ENCODE assay signal across 7 cellular contexts in the genomic region with DNA sequence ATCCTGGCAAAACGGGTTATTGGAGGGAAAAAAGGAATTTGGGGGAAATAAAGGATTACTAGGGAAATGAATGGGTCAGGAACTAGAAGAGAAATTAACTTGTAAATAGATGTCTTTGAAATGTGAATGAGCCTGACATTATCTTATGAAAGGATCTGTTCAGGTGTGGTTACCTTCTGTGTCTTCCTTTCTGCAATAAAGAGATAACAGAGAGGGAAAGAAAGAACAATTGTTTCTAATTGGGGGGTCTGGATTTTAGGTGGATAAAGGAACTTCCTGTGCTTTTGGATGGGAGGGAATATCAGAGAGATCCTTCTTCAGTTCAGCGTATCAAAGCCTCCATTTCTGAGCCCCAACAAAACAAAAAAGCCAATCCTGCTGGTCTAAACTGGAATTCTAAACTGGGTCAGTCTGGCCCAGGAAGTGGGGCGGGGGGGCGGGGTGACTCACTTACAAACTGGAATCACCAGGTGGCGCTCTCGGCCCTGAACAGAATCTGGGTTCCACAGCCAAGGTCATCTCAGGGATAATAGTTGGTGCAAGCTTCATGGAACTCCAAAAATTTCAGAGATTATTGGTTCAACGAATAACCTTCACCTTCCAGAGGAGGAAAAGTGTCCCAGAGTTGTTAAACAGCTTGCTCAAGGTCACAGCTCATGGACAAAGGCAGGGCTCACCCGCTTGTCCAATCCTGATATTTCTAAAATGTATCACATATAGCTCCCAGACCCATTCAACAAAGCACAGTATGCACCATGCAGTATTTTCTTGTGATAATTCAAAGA. TPM values are rescaled to one million over a fixed set of nuclear protein-coding genes. Genes with fewer than 3 reads are reported as not detected.
DNase-seq lines count a peak whose midpoint lies in the region; ATAC-seq, FAIRE-seq and TF ChIP-seq lines count a peak whose summit lies in the region.

No MANE protein-coding gene starts in this region.

- peak; percentile 60 for FAIRE-seq in GM12892 (lab: Jason Lieb, UNC)

- DNase-seq in GM12892 (ENCODE audit: insufficient read length) (peak; percentile 72), NOMO-1 (lab: John Stamatoyannopoulos, UW; ENCODE audit: unreplicated experiment in 2 of 2) (peak; percentile 17 to 25), epithelial cell of proximal tubule (ENCODE audit: low read depth) (no peak), midbrain (lab: John Stamatoyannopoulos, UW) (peak; percentile 85)
- peak; percentile 61 for DNase-seq in activated CD8-positive, alpha-beta memory T cell treated with anti-CD3 and anti-CD28 coated beads, Interleukin-2, amount 50 U/mL, for 4 hours
- DNase-seq in stimulated activated CD8-positive, alpha-beta memory T cell treated with anti-CD3 and anti-CD28 coated beads, Interleukin-7, amount 100 ng/mL, for 48 hours (ENCODE audit: extremely low read depth in 1 of 2, low read depth in 1 of 2) = peak; percentile 11 to 18

- TF ChIP-seq POLR2A in GM12892 (IDR thresholded peaks at IDR 0.05; ENCODE audit: low read depth, low read length) = no peak

- peak; percentile 73 for ATAC-seq in HG03354 (IDR thresholded peaks at IDR 0.05; ENCODE audit: poor library complexity, severe bottlenecking, unreplicated experiment)

- TF ChIP-seq CTCF in epithelial cell of proximal tubule (conservative IDR thresholded peaks at IDR 0.05; ENCODE audit: low read depth, low read length) = peak; percentile 60

- no peak overlapping the region for H3K4me3 ChIP-seq in epithelial cell of proximal tubule (ENCODE audit: low read depth, low read length)

RNA-seq across cellular contexts. Expression of a gene that starts 15.2 kb away (rescaled TPM):
- polyA plus RNA-seq in GM12892 (2012; ENCODE audit: missing spikeins) = 188 TPM
- total RNA-seq in epithelial cell of proximal tubule = 445 and 494 TPM in 2 replicates

RNA-seq across cellular contexts. Expression of a gene that starts 17.0 kb away (rescaled TPM):
- 7.5 TPM for polyA plus RNA-seq in GM12892 (2012; ENCODE audit: missing spikeins)
- 24.6 and 31.0 TPM in 2 replicates for total RNA-seq in epithelial cell of proximal tubule

RNA-seq across cellular contexts. Expression of a gene that starts 59.8 kb away (rescaled TPM):
- polyA plus RNA-seq in GM12892 (2012; ENCODE audit: missing spikeins) = 40.3 TPM
- total RNA-seq in epithelial cell of proximal tubule = 79.6 and 129 TPM in 2 replicates
